23 cellular contexts compared by ENCODE assay signal in the genomic region with DNA sequence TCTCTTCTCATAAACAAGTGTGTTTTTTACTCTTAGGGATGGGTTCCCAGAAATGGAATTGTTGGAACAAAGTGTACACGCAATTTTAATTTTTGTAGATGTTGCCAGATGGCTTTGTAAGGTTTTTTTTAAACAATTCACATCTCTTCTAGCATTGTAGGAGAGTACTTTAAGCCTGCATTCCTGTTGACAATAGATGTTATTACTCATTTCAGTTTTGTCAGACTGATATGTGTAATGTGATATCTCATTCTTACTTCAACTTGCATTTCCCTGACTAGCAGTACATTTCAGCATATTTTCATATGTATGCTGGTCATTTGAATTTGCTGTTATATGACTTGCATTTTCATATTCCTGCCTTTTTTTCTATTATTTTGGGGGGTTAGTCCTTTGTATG.
DNase-seq lines count a peak whose midpoint lies in the region; ATAC-seq lines count a peak whose summit lies in the region.
"Had no signal": no experiment of that assay in that cellular context is flagged by ENCODE, and none has a peak within 500 bp of the region (broad histone marks: within the 10 kb centered on the region; RNA-seq: fewer than 3 reads in every experiment).

No MANE protein-coding gene starts in this region.

- no peaks in the 10 kb centered on the region for H3K27me3 Mint-ChIP-seq in activated T-helper 1 cell treated with anti-CD3 and anti-CD28 coated beads, Interleukin-12 subunit alpha, Interleukin-12 subunit beta, Interleukin-2, Interleukin-4 antibody, amounts not matched to agents 30 ng/mL and 10 ng/mL and 1 ng/mL, durations not matched to agents 14 hours and 24 hours and 36 hours (ENCODE audit: insufficient read depth)
- H3K27me3 Mint-ChIP-seq: CD8-positive, alpha-beta memory T cell had no signal

- intact Hi-C loops in activated T-helper 1 cell treated with anti-CD3 and anti-CD28 coated beads, Interleukin-12 subunit alpha, Interleukin-12 subunit beta, Interleukin-2, Interleukin-4 antibody, amounts not matched to agents 30 ng/mL and 10 ng/mL and 1 ng/mL, durations not matched to agents 14 hours and 24 hours and 36 hours (cut with micrococcal nuclease) = no loop called here

- ATAC-seq in HG03097 (IDR thresholded peaks at IDR 0.05; ENCODE audit: low FRiP score, unreplicated experiment) = no peak
- ATAC-seq in HG03457 (IDR thresholded peaks at IDR 0.05; ENCODE audit: unreplicated experiment) = no peak
- ATAC-seq: activated naive CD4-positive, alpha-beta T cell treated with anti-CD3 and anti-CD28 coated beads, Interleukin-2, amount 50 U/mL, for 72 hours; Right ventricle myocardium inferior had no signal

- H3K9me3 Mint-ChIP-seq in activated T-helper 1 cell treated with anti-CD3 and anti-CD28 coated beads, Interleukin-12 subunit alpha, Interleukin-12 subunit beta, Interleukin-2, Interleukin-4 antibody, amounts not matched to agents 30 ng/mL and 10 ng/mL and 1 ng/mL, durations not matched to agents 14 hours and 24 hours and 36 hours = peaks cover 15% of the 10 kb centered on the region
- H3K9me3 Mint-ChIP-seq: H9 had no signal

- H3K4me1 Mint-ChIP-seq in activated T-helper 1 cell treated with anti-CD3 and anti-CD28 coated beads, Interleukin-12 subunit alpha, Interleukin-12 subunit beta, Interleukin-2, Interleukin-4 antibody, amounts not matched to agents 30 ng/mL and 10 ng/mL and 1 ng/mL, durations not matched to agents 14 hours and 24 hours and 36 hours (ENCODE audit: low read depth) = no peaks in the 10 kb centered on the region
- H3K4me1 Mint-ChIP-seq: brain; CD8-positive, alpha-beta memory T cell had no signal

- DNase-seq in H4 (ENCODE audit: low spot score) (peak; percentile 3), M059J (ENCODE audit: low read depth) (peak; percentile 4), astrocyte of the hippocampus (ENCODE audit: low read depth, low spot score) (peak; percentile 4), inferior parietal cortex (ENCODE audit: extremely low spot score) (peak; percentile 13), NOMO-1 treated with DMSO at 0.1 percent for 48 hours (lab: John Stamatoyannopoulos, UW; ENCODE audit: unreplicated experiment) (no peak)
- no peak for DNase-seq in activated T-helper 1 cell treated with anti-CD3 and anti-CD28 coated beads, Interleukin-12 subunit alpha, Interleukin-12 subunit beta, Interleukin-2, Interleukin-4 antibody, amounts not matched to agents 30 ng/mL and 10 ng/mL and 1 ng/mL, durations not matched to agents 14 hours and 24 hours and 36 hours (ENCODE audit: low spot score)
- DNase-seq: CD8-positive, alpha-beta memory T cell; cortex of kidney; DMS79 treated with DMSO at 0.1 percent for 48 hours; foreskin melanocyte; H9; hippocampal formation; MG63; NCI-H146; NCI-H446 treated with DMSO at 0.1 percent for 48 hours; stimulated activated CD4-positive, alpha-beta T cell treated with anti-CD3 and anti-CD28 coated beads, Interleukin-4, amount 100 ng/mL, for 24 hours; T-helper 1 cell; upper lobe of left lung had no signal

- no peak overlapping the region for H3K27ac Mint-ChIP-seq in activated T-helper 1 cell treated with anti-CD3 and anti-CD28 coated beads, Interleukin-12 subunit alpha, Interleukin-12 subunit beta, Interleukin-2, Interleukin-4 antibody, amounts not matched to agents 30 ng/mL and 10 ng/mL and 1 ng/mL, durations not matched to agents 14 hours and 24 hours and 36 hours
- H3K27ac Mint-ChIP-seq: activated naive CD4-positive, alpha-beta T cell treated with anti-CD3 and anti-CD28 coated beads, Interleukin-2, amount 50 U/mL, for 72 hours; brain; CD8-positive, alpha-beta memory T cell; H9 had no signal

- no peak overlapping the region for H3K4me3 Mint-ChIP-seq in activated T-helper 1 cell treated with anti-CD3 and anti-CD28 coated beads, Interleukin-12 subunit alpha, Interleukin-12 subunit beta, Interleukin-2, Interleukin-4 antibody, amounts not matched to agents 30 ng/mL and 10 ng/mL and 1 ng/mL, durations not matched to agents 14 hours and 24 hours and 36 hours
- H3K4me3 Mint-ChIP-seq: brain; CD8-positive, alpha-beta memory T cell; H9 had no signal

- no peaks in the 10 kb centered on the region for H3K36me3 Mint-ChIP-seq in activated T-helper 1 cell treated with anti-CD3 and anti-CD28 coated beads, Interleukin-12 subunit alpha, Interleukin-12 subunit beta, Interleukin-2, Interleukin-4 antibody, amounts not matched to agents 30 ng/mL and 10 ng/mL and 1 ng/mL, durations not matched to agents 14 hours and 24 hours and 36 hours (ENCODE audit: low read depth)
- H3K36me3 Mint-ChIP-seq: activated naive CD4-positive, alpha-beta T cell treated with anti-CD3 and anti-CD28 coated beads, Interleukin-2, amount 50 U/mL, for 72 hours; brain; CD8-positive, alpha-beta memory T cell had no signal

Comparison
In these comparisons a context has a peak if more than half of its experiments do, and no peak if none do; other contexts are left out.
1. DNase-seq: peak in H4 (single experiment), M059J (single experiment), astrocyte of the hippocampus (single experiment) and inferior parietal cortex (single experiment); none in activated T-helper 1 cell treated with anti-CD3 and anti-CD28 coated beads, Interleukin-12 subunit alpha, Interleukin-12 subunit beta, Interleukin-2, Interleukin-4 antibody, amounts not matched to agents 30 ng/mL and 10 ng/mL and 1 ng/mL, durations not matched to agents 14 hours and 24 hours and 36 hours (single experiment) and NOMO-1 treated with DMSO at 0.1 percent for 48 hours (single experiment).